Comparison of ENCODE assay signal across 9 cellular contexts in the genomic region with DNA sequence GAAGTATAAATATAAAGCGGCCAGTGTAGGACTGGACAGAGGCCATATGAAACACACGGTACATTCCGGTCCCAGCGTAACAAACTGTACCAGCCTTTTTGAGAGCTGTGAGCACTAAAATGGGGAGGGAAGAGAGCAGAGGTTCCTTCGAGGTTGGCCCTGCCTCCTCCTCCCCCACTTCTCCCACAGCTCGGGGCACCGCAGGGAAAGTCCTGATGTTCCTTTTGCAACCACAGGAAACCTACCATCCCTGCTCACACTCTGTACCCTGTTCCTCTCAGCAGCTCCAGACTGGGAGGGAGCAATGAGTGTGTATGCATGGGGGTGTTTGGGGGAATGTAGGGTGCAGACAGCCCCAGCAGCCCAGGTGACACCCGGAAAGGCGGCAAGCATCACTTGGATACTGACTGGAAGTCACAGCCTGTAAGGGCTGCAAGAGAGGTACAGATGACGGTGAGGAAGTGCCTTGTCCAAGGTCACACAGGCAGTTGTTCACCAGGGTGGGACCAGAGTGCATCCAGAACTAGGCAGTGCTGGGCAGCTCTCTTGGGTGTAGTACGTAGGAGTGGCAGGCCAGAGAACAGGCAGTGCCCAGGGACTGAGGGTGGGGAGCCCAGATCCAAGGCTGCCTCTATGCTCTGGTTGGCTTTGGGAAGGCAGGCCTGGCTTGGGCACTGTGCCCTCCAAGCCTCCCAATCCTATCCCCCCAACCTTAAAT. TPM values are rescaled to one million over a fixed set of nuclear protein-coding genes. Genes with fewer than 3 reads are reported as not detected.
DNase-seq lines count a peak whose midpoint lies in the region; ATAC-seq and TF ChIP-seq lines count a peak whose summit lies in the region.
"Had no signal": no experiment of that assay in that cellular context is flagged by ENCODE, and none has a peak within 500 bp of the region (broad histone marks: within the 10 kb centered on the region; RNA-seq: fewer than 3 reads in every experiment).

No MANE protein-coding gene starts in this region.

- no peaks in the 10 kb centered on the region for H3K27me3 Mint-ChIP-seq in activated naive CD4-positive, alpha-beta T cell treated with anti-CD3 and anti-CD28 coated beads for 36 hours (ENCODE audit: low read depth)

- H3K4me1 Mint-ChIP-seq in activated naive CD4-positive, alpha-beta T cell treated with anti-CD3 and anti-CD28 coated beads for 36 hours (ENCODE audit: low read depth) = peaks cover 80% of the 10 kb centered on the region

- H3K4me1 ChIP-seq in mucosa of descending colon (ENCODE audit: low read depth) (peaks cover 82% of the 10 kb centered on the region), urinary bladder (ENCODE audit: insufficient read depth) (peaks cover 4% of the 10 kb centered on the region)

- H3K36me3 Mint-ChIP-seq in activated naive CD4-positive, alpha-beta T cell treated with anti-CD3 and anti-CD28 coated beads for 36 hours (ENCODE audit: low read depth) = no peaks in the 10 kb centered on the region

- no peaks in the 10 kb centered on the region for H3K36me3 ChIP-seq in mucosa of descending colon (ENCODE audit: low read depth)
- H3K36me3 ChIP-seq in urinary bladder (ENCODE audit: insufficient read depth) = no peaks in the 10 kb centered on the region

- H3K9me3 ChIP-seq in mucosa of descending colon = no peaks in the 10 kb centered on the region

- H3K4me3 Mint-ChIP-seq in activated naive CD4-positive, alpha-beta T cell treated with anti-CD3 and anti-CD28 coated beads for 36 hours = peak overlapping the region; percentile 61

- peak; percentile 52 for DNase-seq in activated naive CD4-positive, alpha-beta T cell treated with anti-CD3 and anti-CD28 coated beads for 36 hours
- no peak for DNase-seq in activated naive CD4-positive, alpha-beta T cell (lab: John Stamatoyannopoulos, UW)
- peak; percentile 19 for DNase-seq in central memory CD4-positive, alpha-beta T cell
- peak; percentile 86 to 92 (median 89) for DNase-seq in mucosa of descending colon

- H3K27ac Mint-ChIP-seq in activated naive CD4-positive, alpha-beta T cell treated with anti-CD3 and anti-CD28 coated beads for 36 hours = peak overlapping the region; percentile 82

- ATAC-seq in mucosa of descending colon (peak; percentile 64), HG03196 (IDR thresholded peaks at IDR 0.05; ENCODE audit: unreplicated experiment) (no peak), HG03097 (IDR thresholded peaks at IDR 0.05; ENCODE audit: low FRiP score, unreplicated experiment) (no peak), GM18873 (IDR thresholded peaks at IDR 0.05; ENCODE audit: low FRiP score, unreplicated experiment) (no peak)
- ATAC-seq: Panc1 had no signal

- H3K4me3 ChIP-seq in mucosa of descending colon (no peak overlapping the region), urinary bladder (ENCODE audit: low read depth, low read length) (no peak overlapping the region)

- peak overlapping the region; percentile 99 for H3K27ac ChIP-seq in urinary bladder (ENCODE audit: low read depth)

- no peaks in the 10 kb centered on the region for H3K9me3 Mint-ChIP-seq in activated naive CD4-positive, alpha-beta T cell treated with anti-CD3 and anti-CD28 coated beads for 36 hours

- WGBS in urinary bladder = 50% methylated on average over 11 of the region's 11 CpGs

- CTCF ChIA-PET in activated naive CD4-positive, alpha-beta T cell treated with anti-CD3 and anti-CD28 coated beads for 36 hours (lab: Charles Lee) = interaction anchor here (0.5 to 1.9 kb wide), 4 partner anchors 10 to 139 kb away, joined by 3 to 7 read pairs (median 3); a partner anchor contains a TSS

- intact Hi-C loops in activated naive CD4-positive, alpha-beta T cell treated with anti-CD3 and anti-CD28 coated beads for 36 hours (cut with micrococcal nuclease) = loop anchor here (1.0 kb wide), 2 partner anchors 37 to 61 kb away; no protein-coding TSS in a partner anchor
- intact Hi-C loops in mucosa of descending colon (cut with DNase I, micrococcal nuclease) = loop anchor here in 1 of 2 donors (2.0 kb wide), 1 partner anchor 37 kb away; a partner anchor contains a TSS

- no peak for TF ChIP-seq CTCF in mucosa of descending colon (IDR thresholded peaks at IDR 0.05)

RNA-seq across cellular contexts. Expression of a gene that starts 11.0 kb away (rescaled TPM):
- 1 to 10 TPM; 3.1 to 3.9 TPM for total RNA-seq in activated naive CD4-positive, alpha-beta T cell treated with anti-CD3 and anti-CD28 coated beads for 36 hours
- total RNA-seq in mucosa of descending colon = under 1 TPM; 0.31 to 0.55 (median 0.44) TPM
- not detected for total RNA-seq in urinary bladder
- 0.56 TPM for polyA plus RNA-seq in urinary bladder

RNA-seq across cellular contexts. Expression of a gene that starts 37.2 kb away (rescaled TPM):
- 100 to 1,000 TPM; 202 to 208 TPM for total RNA-seq in activated naive CD4-positive, alpha-beta T cell treated with anti-CD3 and anti-CD28 coated beads for 36 hours
- total RNA-seq in mucosa of descending colon = 100 to 1,000 TPM in 2 of 3 donors, 10 to 100 TPM in 1; 22.1 to 174 (median 150) TPM
- total RNA-seq in urinary bladder = 5.6 TPM
- 236 TPM for polyA plus RNA-seq in urinary bladder

RNA-seq across cellular contexts. Expression of a gene that starts 50.5 kb away (rescaled TPM):
- not detected for total RNA-seq in activated naive CD4-positive, alpha-beta T cell treated with anti-CD3 and anti-CD28 coated beads for 36 hours
- total RNA-seq in mucosa of descending colon (not detected), urinary bladder (not detected)
- polyA plus RNA-seq in urinary bladder = not detected

RNA-seq across cellular contexts. Expression of a gene that starts 54.9 kb away (rescaled TPM):
- total RNA-seq in activated naive CD4-positive, alpha-beta T cell treated with anti-CD3 and anti-CD28 coated beads for 36 hours = not detected
- total RNA-seq in mucosa of descending colon (not detected), urinary bladder (not detected)
- not detected for polyA plus RNA-seq in urinary bladder

Comparison
In these comparisons a context has a peak if more than half of its experiments do, and no peak if none do; other contexts are left out.
1. DNase-seq: peak in activated naive CD4-positive, alpha-beta T cell treated with anti-CD3 and anti-CD28 coated beads for 36 hours (single experiment), central memory CD4-positive, alpha-beta T cell (single experiment) and mucosa of descending colon (3 of 3); none in activated naive CD4-positive, alpha-beta T cell (0 of 4).